21 cellular contexts compared by ENCODE assay signal in the genomic region with DNA sequence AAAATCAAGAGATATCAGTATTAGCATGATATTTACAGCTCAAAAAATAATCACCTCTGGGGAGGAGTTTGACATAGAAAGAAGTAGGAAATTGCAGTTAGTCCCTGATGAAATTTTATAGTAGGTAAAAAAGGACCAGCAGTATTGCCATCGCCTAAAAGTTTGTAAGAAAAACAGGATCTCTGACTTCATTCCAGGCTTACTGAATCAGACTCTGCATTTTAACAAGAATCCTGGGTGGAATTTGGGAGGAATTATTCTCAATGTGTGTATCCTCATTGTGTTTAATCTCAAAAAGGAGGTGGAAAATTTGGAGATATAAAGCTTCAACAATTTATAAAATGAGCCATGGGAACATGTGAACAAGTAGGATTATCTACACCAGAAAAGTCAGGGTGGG.
"Had no signal": no experiment of that assay in that cellular context is flagged by ENCODE, and none has a peak within 500 bp of the region (broad histone marks: within the 10 kb centered on the region; RNA-seq: fewer than 3 reads in every experiment).

No MANE protein-coding gene starts in this region.

- H3K36me3 ChIP-seq: left lung, sigmoid colon, upper lobe of right lung had no signal

- H3K27me3 Mint-ChIP-seq: activated naive CD8-positive, alpha-beta T cell; natural killer cell treated with Interleukin-12 subunit alpha and Interleukin-12 subunit beta and Interleukin-15 and Interleukin-18, amount 100 ng/mL, for 72 hours had no signal

- H3K4me3 ChIP-seq: left lung, sigmoid colon, spleen, testis, upper lobe of right lung had no signal

- DNase-seq: activated CD4-positive, alpha-beta T cell treated with anti-CD3 and anti-CD28 coated beads, Interleukin-2, amount 50 U/mL, for 4 hours; activated CD4-positive, CD25-positive, alpha-beta regulatory T cell treated with anti-CD3 and anti-CD28 coated beads, Interleukin-2, amount 50 U/mL, for 72 hours; activated gamma-delta T cell; amniotic stem cell; foreskin melanocyte; hypothalamus; kidney; left lung; posterior cingulate gyrus; sigmoid colon; spleen; stimulated activated CD4-positive, alpha-beta T cell treated with anti-CD3 and anti-CD28 coated beads, Interleukin-4, amount 100 ng/mL, for 4 hours; T-helper 2 cell; testis; upper lobe of right lung had no signal

- H3K27me3 ChIP-seq: left lung, sigmoid colon, spleen, testis, upper lobe of right lung had no signal

- H3K4me1 ChIP-seq: sigmoid colon, testis, upper lobe of right lung had no signal

- H3K4me3 Mint-ChIP-seq: activated naive CD8-positive, alpha-beta T cell; mesothelial cell of epicardium; natural killer cell treated with Interleukin-12 subunit alpha and Interleukin-12 subunit beta and Interleukin-15 and Interleukin-18, amount 100 ng/mL, for 72 hours; stimulated activated memory B cell treated with anti-CD40 and anti-IgM and Interleukin-4, amounts not matched to agents 10 μg/mL and 1 μg/mL and 100 μg/mL, for 72 hours had no signal

- H3K27ac Mint-ChIP-seq: activated naive CD8-positive, alpha-beta T cell; mesothelial cell of epicardium; stimulated activated memory B cell treated with anti-CD40 and anti-IgM and Interleukin-4, amounts not matched to agents 10 μg/mL and 1 μg/mL and 100 μg/mL, for 72 hours had no signal

- H3K9me3 Mint-ChIP-seq: natural killer cell treated with Interleukin-12 subunit alpha and Interleukin-12 subunit beta and Interleukin-15 and Interleukin-18, amount 100 ng/mL, for 72 hours; stimulated activated memory B cell treated with anti-CD40 and anti-IgM and Interleukin-4, amounts not matched to agents 10 μg/mL and 1 μg/mL and 100 μg/mL, for 72 hours had no signal

- H3K27ac ChIP-seq: left lung, sigmoid colon, spleen, testis, upper lobe of right lung, VCaP had no signal

- H3K9me3 ChIP-seq: left lung, sigmoid colon, testis, upper lobe of right lung had no signal

- ATAC-seq: esophagus mucosa; left lung; natural killer cell treated with Interleukin-12 subunit alpha and Interleukin-12 subunit beta and Interleukin-15 and Interleukin-18, amount 100 ng/mL, for 72 hours; stimulated activated memory B cell treated with anti-CD40 and anti-IgM and Interleukin-4, amounts not matched to agents 10 μg/mL and 1 μg/mL and 100 μg/mL, for 72 hours; upper lobe of right lung had no signal

- H3K4me1 Mint-ChIP-seq: stimulated activated memory B cell treated with anti-CD40 and anti-IgM and Interleukin-4, amounts not matched to agents 10 μg/mL and 1 μg/mL and 100 μg/mL, for 72 hours had no signal

- H3K36me3 Mint-ChIP-seq: mesothelial cell of epicardium had no signal
